8 cellular contexts compared by ENCODE assay signal in genomic region chr2:239274391-239275001, GRCh38.
A peak's percentile ranks its signal among the peaks of the same experiment; 100 is the strongest.
DNase-seq lines count a peak whose midpoint lies in the region; TF ChIP-seq lines count a peak whose summit lies in the region.

No MANE protein-coding gene starts in this region.

- TF ChIP-seq CTCF in A673 (conservative IDR thresholded peaks at IDR 0.05; ENCODE audit: low read depth, low read length), result no peak
- no peak for TF ChIP-seq CTCF in HFF-Myc (IDR thresholded peaks at IDR 0.05; ENCODE audit: low read depth, low read length, missing control alignments)
- TF ChIP-seq CTCF in smooth muscle cell (IDR thresholded peaks at IDR 0.05; ENCODE audit: borderline replicate concordance, insufficient read depth, poor library complexity, severe bottlenecking), result no peak

- H3K36me3 Mint-ChIP-seq in activated T-helper 1 cell treated with anti-CD3 and anti-CD28 coated beads, Interleukin-12 subunit alpha, Interleukin-12 subunit beta, Interleukin-2, Interleukin-4 antibody, amounts not matched to agents 30 ng/mL and 10 ng/mL and 1 ng/mL, durations not matched to agents 14 hours and 24 hours and 36 hours (ENCODE audit: low read depth), result peaks cover 14% of the 10 kb centered on the region

- no peaks in the 10 kb centered on the region for H3K9me3 Mint-ChIP-seq in activated T-helper 1 cell treated with anti-CD3 and anti-CD28 coated beads, Interleukin-12 subunit alpha, Interleukin-12 subunit beta, Interleukin-2, Interleukin-4 antibody, amounts not matched to agents 30 ng/mL and 10 ng/mL and 1 ng/mL, durations not matched to agents 14 hours and 24 hours and 36 hours

- H3F3A ChIP-seq in smooth muscle cell (ENCODE audit: low read depth), result peaks cover 2% of the 10 kb centered on the region

- peak overlapping the region; percentile 91 for H3K9ac ChIP-seq in smooth muscle cell (ENCODE audit: low read depth)

- H3K4me1 ChIP-seq in A673 (ENCODE audit: insufficient read depth, low read length, poor library complexity, severe bottlenecking), result peaks cover 39% of the 10 kb centered on the region
- H3K4me1 ChIP-seq in smooth muscle cell (ENCODE audit: low read depth), result peaks cover 28% of the 10 kb centered on the region

- H3K27ac Mint-ChIP-seq in activated T-helper 1 cell treated with anti-CD3 and anti-CD28 coated beads, Interleukin-12 subunit alpha, Interleukin-12 subunit beta, Interleukin-2, Interleukin-4 antibody, amounts not matched to agents 30 ng/mL and 10 ng/mL and 1 ng/mL, durations not matched to agents 14 hours and 24 hours and 36 hours, result peak overlapping the region; percentile 83

- H3K4me1 Mint-ChIP-seq in activated T-helper 1 cell treated with anti-CD3 and anti-CD28 coated beads, Interleukin-12 subunit alpha, Interleukin-12 subunit beta, Interleukin-2, Interleukin-4 antibody, amounts not matched to agents 30 ng/mL and 10 ng/mL and 1 ng/mL, durations not matched to agents 14 hours and 24 hours and 36 hours (ENCODE audit: low read depth), result peaks cover 77% of the 10 kb centered on the region

- H3K36me3 ChIP-seq in A673 (ENCODE audit: insufficient read depth, low read length, poor library complexity, severe bottlenecking), result no peaks in the 10 kb centered on the region
- no peaks in the 10 kb centered on the region for H3K36me3 ChIP-seq in smooth muscle cell (ENCODE audit: low read depth)

- H3K27ac ChIP-seq in A673 (ENCODE audit: low read depth, low read length, poor library complexity, severe bottlenecking) (peak overlapping the region; percentile 64), smooth muscle cell (ENCODE audit: low read depth) (peak overlapping the region; percentile 99)

- peak overlapping the region; percentile 77 for H3K4me2 ChIP-seq in smooth muscle cell

- intact Hi-C loops in A673 (cut with micrococcal nuclease; ENCODE audit: unreplicated experiment), result no loop called here
- intact Hi-C loops in activated T-helper 1 cell treated with anti-CD3 and anti-CD28 coated beads, Interleukin-12 subunit alpha, Interleukin-12 subunit beta, Interleukin-2, Interleukin-4 antibody, amounts not matched to agents 30 ng/mL and 10 ng/mL and 1 ng/mL, durations not matched to agents 14 hours and 24 hours and 36 hours (cut with micrococcal nuclease), result loop anchor here (1.0 to 2.0 kb wide), 10 partner anchors 7 to 107 kb away; no protein-coding TSS in a partner anchor
- intact Hi-C loops in cardiac septum (cut with DNase I), result no loop called here

- DNase-seq in A673 (ENCODE audit: low spot score) (no peak), HFF-Myc (ENCODE audit: extremely low read depth, low read depth) (peak; percentile 40), cardiac septum (ENCODE audit: low spot score) (peak; percentile 75), smooth muscle cell (lab: John Stamatoyannopoulos, UW; ENCODE audit: unreplicated experiment) (no peak), pons (ENCODE audit: low spot score) (no peak), 8988T (no peak), retina (no peak)
- DNase-seq in activated T-helper 1 cell treated with anti-CD3 and anti-CD28 coated beads, Interleukin-12 subunit alpha, Interleukin-12 subunit beta, Interleukin-2, Interleukin-4 antibody, amounts not matched to agents 30 ng/mL and 10 ng/mL and 1 ng/mL, durations not matched to agents 14 hours and 24 hours and 36 hours (ENCODE audit: low spot score), result no peak

- BruUV-seq in A673 (replicated peaks; lab: Mats Ljungman, UMichigan), result no TSS peak

- H3K27me3 ChIP-seq in A673 (replicated peaks; ENCODE audit: insufficient read depth, low read depth, low read length, poor library complexity) (no peaks in the 10 kb centered on the region), smooth muscle cell (ENCODE audit: low read depth) (no peaks in the 10 kb centered on the region)

- H3K9me3 ChIP-seq in A673 (ENCODE audit: low read depth, low read length, poor library complexity, severe bottlenecking) (no peaks in the 10 kb centered on the region), smooth muscle cell (replicated peaks; ENCODE audit: low read depth) (no peaks in the 10 kb centered on the region)

- WGBS in smooth muscle cell (ENCODE audit: low lambda C conversion rate), result 66% methylated on average over 15 of the region's 15 CpGs

- H3K4me3 Mint-ChIP-seq in activated T-helper 1 cell treated with anti-CD3 and anti-CD28 coated beads, Interleukin-12 subunit alpha, Interleukin-12 subunit beta, Interleukin-2, Interleukin-4 antibody, amounts not matched to agents 30 ng/mL and 10 ng/mL and 1 ng/mL, durations not matched to agents 14 hours and 24 hours and 36 hours, result peak overlapping the region; percentile 63

- H3K27me3 Mint-ChIP-seq in activated T-helper 1 cell treated with anti-CD3 and anti-CD28 coated beads, Interleukin-12 subunit alpha, Interleukin-12 subunit beta, Interleukin-2, Interleukin-4 antibody, amounts not matched to agents 30 ng/mL and 10 ng/mL and 1 ng/mL, durations not matched to agents 14 hours and 24 hours and 36 hours (ENCODE audit: insufficient read depth), result peaks cover 9% of the 10 kb centered on the region

- H3K4me3 ChIP-seq in A673 (ENCODE audit: low read depth, low read length, poor library complexity, severe bottlenecking) (no peak overlapping the region), HFF-Myc (replicated peaks; ENCODE audit: low read depth, low read length) (0 out of 2 replicates have a peak overlapping the region, but pooled peaks have one; percentile 18), smooth muscle cell (no peak overlapping the region)

- no peaks in the 10 kb centered on the region for H4K20me1 ChIP-seq in smooth muscle cell (ENCODE audit: low read depth)

- no peak overlapping the region for H2AFZ ChIP-seq in smooth muscle cell (ENCODE audit: low read depth)

- CTCF ChIA-PET in A673 (lab: Charles Lee), result interaction anchor here (0.6 kb wide), 1 partner anchor 813 kb away, joined by 14 read pairs; no protein-coding TSS in a partner anchor

- POLR2A ChIA-PET in A673 (lab: Charles Lee; ENCODE audit: low non-redundant PET), result no interaction called here

- peaks cover 57% of the 10 kb centered on the region for H3K79me2 ChIP-seq in smooth muscle cell (ENCODE audit: low read depth)

Comparison
In these comparisons a context has a peak if more than half of its experiments do, and no peak if none do; other contexts are left out.
1. DNase-seq: peak in HFF-Myc (single experiment) and cardiac septum (single experiment); none in A673 (single experiment), activated T-helper 1 cell treated with anti-CD3 and anti-CD28 coated beads, Interleukin-12 subunit alpha, Interleukin-12 subunit beta, Interleukin-2, Interleukin-4 antibody, amounts not matched to agents 30 ng/mL and 10 ng/mL and 1 ng/mL, durations not matched to agents 14 hours and 24 hours and 36 hours (single experiment), smooth muscle cell (single experiment), pons (single experiment), 8988T (single experiment) and retina (single experiment).